In the genomic region with DNA sequence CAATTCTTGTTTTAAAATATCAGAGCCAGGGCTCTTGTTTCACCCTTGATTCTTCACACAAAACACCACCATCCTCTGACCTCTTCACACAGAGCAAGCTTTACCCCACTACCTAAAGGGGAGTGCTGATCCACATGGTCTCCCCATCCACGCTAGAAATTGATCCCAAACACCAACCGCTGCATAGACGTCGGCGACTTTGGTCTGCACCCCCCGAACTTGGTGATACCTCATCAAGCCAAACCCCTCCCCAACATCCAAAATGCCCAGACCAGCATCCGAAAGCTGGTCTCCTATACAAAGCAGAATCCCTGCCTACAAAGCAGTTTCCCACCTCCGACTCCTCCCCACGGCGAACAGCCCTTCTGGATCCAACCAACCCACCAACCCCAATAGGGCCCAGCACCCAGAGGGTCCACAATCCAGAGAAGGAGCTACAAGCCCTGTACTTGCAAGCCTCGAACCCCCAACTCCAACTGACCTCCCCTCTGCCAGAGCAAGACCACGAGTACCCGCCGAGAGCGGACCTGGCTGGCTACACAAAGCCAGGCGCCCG, we compare ENCODE assay signal across 8 cellular contexts. TPM values are rescaled to one million over a fixed set of nuclear protein-coding genes. Genes with fewer than 3 reads are reported as not detected.
DNase-seq lines count a peak whose midpoint lies in the region; ATAC-seq and TF ChIP-seq lines count a peak whose summit lies in the region.

No MANE protein-coding gene starts in this region.

- CTCF ChIA-PET in HEK293 (lab: Yijun Ruan, JAX): interaction anchor here (0.6 to 1.0 kb wide), 5 partner anchors 23 to 71 kb away, joined by 3 read pairs; no protein-coding TSS in a partner anchor

- H3K4me3 Mint-ChIP-seq in T-helper 17 cell: peak overlapping the region; percentile 96
- H3K4me3 Mint-ChIP-seq in stimulated activated effector memory CD8-positive, alpha-beta T cell treated with anti-CD3 and anti-CD28 coated beads, Interleukin-12 subunit alpha, Interleukin-12 subunit beta, amount 100 ng/mL, for 72 hours: peak overlapping the region; percentile 93

- no peak for TF ChIP-seq CTCF in HEK293 (tag by site-specific recombination; IDR thresholded peaks at IDR 0.05)

- no peak for ATAC-seq in T-helper 17 cell
- no peak for ATAC-seq in right cardiac atrium
- no peak for ATAC-seq in stimulated activated effector memory CD8-positive, alpha-beta T cell treated with anti-CD3 and anti-CD28 coated beads, Interleukin-12 subunit alpha, Interleukin-12 subunit beta, amount 100 ng/mL, for 72 hours
- no peak for ATAC-seq in HG03439 (IDR thresholded peaks at IDR 0.05; ENCODE audit: unreplicated experiment)

- peak overlapping the region; percentile 97 for H3K27ac ChIP-seq in HEK293 (ENCODE audit: extremely low read depth, low read depth, low read length)
- peak overlapping the region; percentile 66 for H3K27ac ChIP-seq in right cardiac atrium (ENCODE audit: low read length)

- H3K9me3 Mint-ChIP-seq in stimulated activated effector memory CD8-positive, alpha-beta T cell treated with anti-CD3 and anti-CD28 coated beads, Interleukin-12 subunit alpha, Interleukin-12 subunit beta, amount 100 ng/mL, for 72 hours: peaks cover 11% of the 10 kb centered on the region

- H3K4me3 ChIP-seq in HEK293 (ENCODE audit: low read depth, low read length) (peak overlapping the region; percentile 99), right cardiac atrium (ENCODE audit: low read length) (peak overlapping the region; percentile 50)

- no peaks in the 10 kb centered on the region for H3K27me3 ChIP-seq in right cardiac atrium (ENCODE audit: control insufficient read depth, insufficient read depth)

- H3K27ac Mint-ChIP-seq in T-helper 17 cell: peak overlapping the region; percentile 93
- peak overlapping the region; percentile 97 for H3K27ac Mint-ChIP-seq in stimulated activated effector memory CD8-positive, alpha-beta T cell treated with anti-CD3 and anti-CD28 coated beads, Interleukin-12 subunit alpha, Interleukin-12 subunit beta, amount 100 ng/mL, for 72 hours

- no peaks in the 10 kb centered on the region for H3K27me3 Mint-ChIP-seq in T-helper 17 cell

- peaks cover 12% of the 10 kb centered on the region for H3K4me1 Mint-ChIP-seq in T-helper 17 cell
- H3K4me1 Mint-ChIP-seq in stimulated activated effector memory CD8-positive, alpha-beta T cell treated with anti-CD3 and anti-CD28 coated beads, Interleukin-12 subunit alpha, Interleukin-12 subunit beta, amount 100 ng/mL, for 72 hours: peaks cover 25% of the 10 kb centered on the region

- H3K9me3 ChIP-seq in HEK293 (ENCODE audit: control insufficient read depth, insufficient read depth, low read depth, low read length) (peaks cover 3% of the 10 kb centered on the region; the same call in 1 of the 2 replicates), T-helper 17 cell (ENCODE audit: control insufficient read depth, low read length, poor library complexity, severe bottlenecking) (no peaks in the 10 kb centered on the region), right cardiac atrium (ENCODE audit: control insufficient read depth, low read length) (peaks cover 3% of the 10 kb centered on the region)

- DNase-seq in T-helper 17 cell (no peak), right cardiac atrium (no peak), cortex of kidney (lab: John Stamatoyannopoulos, UW) (no peak), SHP77 (lab: John Stamatoyannopoulos, UW) (no peak), putamen (ENCODE audit: low spot score) (no peak)
- no peak for DNase-seq in stimulated activated effector memory CD8-positive, alpha-beta T cell treated with anti-CD3 and anti-CD28 coated beads, Interleukin-12 subunit alpha, Interleukin-12 subunit beta, amount 100 ng/mL, for 72 hours (ENCODE audit: low spot score in 2 of 2)

- H3K36me3 ChIP-seq in HEK293 (ENCODE audit: control insufficient read depth in 2 of 2, insufficient read depth in 1 of 2, low read length in 2 of 2): peaks cover 12 to 18% of the 10 kb centered on the region in 2 experiments; a peak in 2 of 3 replicates

- intact Hi-C loops in right cardiac atrium (cut with DNase I): no loop called here

- WGBS in right cardiac atrium: 28% methylated on average over 17 of the region's 17 CpGs

- H3K4me1 ChIP-seq in HEK293 (ENCODE audit: control insufficient read depth, insufficient read depth, low read length) (no peaks in the 10 kb centered on the region), right cardiac atrium (ENCODE audit: control insufficient read depth, insufficient read depth, low read length) (no peaks in the 10 kb centered on the region)

- H3K36me3 Mint-ChIP-seq in T-helper 17 cell (ENCODE audit: low read depth): peaks cover 8% of the 10 kb centered on the region
- H3K36me3 Mint-ChIP-seq in stimulated activated effector memory CD8-positive, alpha-beta T cell treated with anti-CD3 and anti-CD28 coated beads, Interleukin-12 subunit alpha, Interleukin-12 subunit beta, amount 100 ng/mL, for 72 hours: peaks cover 51% of the 10 kb centered on the region

- POLR2A ChIA-PET in HEK293 (lab: Yijun Ruan, JAX): interaction anchor here (0.6 to 2.2 kb wide), 16 partner anchors 9 to 290 kb away, joined by 3 to 51 read pairs (median 6); a partner anchor contains a TSS

TF ChIP-seq in HEK293, 187 proteins besides CTCF, POLR2A, EP300 and RAD21 (continues in another document):
- no peak for TF ChIP-seq ZNF514 (tag by site-specific recombination; IDR thresholded peaks at IDR 0.05)
- TF ChIP-seq ZNF777 (tag by site-specific recombination; IDR thresholded peaks at IDR 0.05; ENCODE audit: borderline replicate concordance): no peak
- TF ChIP-seq, protein P1, sequence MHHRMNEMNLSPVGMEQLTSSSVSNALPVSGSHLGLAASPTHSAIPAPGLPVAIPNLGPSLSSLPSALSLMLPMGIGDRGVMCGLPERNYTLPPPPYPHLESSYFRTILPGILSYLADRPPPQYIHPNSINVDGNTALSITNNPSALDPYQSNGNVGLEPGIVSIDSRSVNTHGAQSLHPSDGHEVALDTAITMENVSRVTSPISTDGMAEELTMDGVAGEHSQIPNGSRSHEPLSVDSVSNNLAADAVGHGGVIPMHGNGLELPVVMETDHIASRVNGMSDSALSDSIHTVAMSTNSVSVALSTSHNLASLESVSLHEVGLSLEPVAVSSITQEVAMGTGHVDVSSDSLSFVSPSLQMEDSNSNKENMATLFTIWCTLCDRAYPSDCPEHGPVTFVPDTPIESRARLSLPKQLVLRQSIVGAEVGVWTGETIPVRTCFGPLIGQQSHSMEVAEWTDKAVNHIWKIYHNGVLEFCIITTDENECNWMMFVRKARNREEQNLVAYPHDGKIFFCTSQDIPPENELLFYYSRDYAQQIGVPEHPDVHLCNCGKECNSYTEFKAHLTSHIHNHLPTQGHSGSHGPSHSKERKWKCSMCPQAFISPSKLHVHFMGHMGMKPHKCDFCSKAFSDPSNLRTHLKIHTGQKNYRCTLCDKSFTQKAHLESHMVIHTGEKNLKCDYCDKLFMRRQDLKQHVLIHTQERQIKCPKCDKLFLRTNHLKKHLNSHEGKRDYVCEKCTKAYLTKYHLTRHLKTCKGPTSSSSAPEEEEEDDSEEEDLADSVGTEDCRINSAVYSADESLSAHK (tag by site-specific recombination; IDR thresholded peaks at IDR 0.05): no peak
- TF ChIP-seq ZNF529 (tag by site-specific recombination; IDR thresholded peaks at IDR 0.05; ENCODE audit: insufficient replicate concordance): no peak
- TF ChIP-seq ZNF600 (tag by site-specific recombination; IDR thresholded peaks at IDR 0.05): peak; percentile 78
- no peak for TF ChIP-seq ZFP41 (tag by site-specific recombination; IDR thresholded peaks at IDR 0.05; ENCODE audit: borderline replicate concordance)
- TF ChIP-seq KLF9 (tag by site-specific recombination; IDR thresholded peaks at IDR 0.05; ENCODE audit: low read depth): no peak
- TF ChIP-seq, protein P2, sequence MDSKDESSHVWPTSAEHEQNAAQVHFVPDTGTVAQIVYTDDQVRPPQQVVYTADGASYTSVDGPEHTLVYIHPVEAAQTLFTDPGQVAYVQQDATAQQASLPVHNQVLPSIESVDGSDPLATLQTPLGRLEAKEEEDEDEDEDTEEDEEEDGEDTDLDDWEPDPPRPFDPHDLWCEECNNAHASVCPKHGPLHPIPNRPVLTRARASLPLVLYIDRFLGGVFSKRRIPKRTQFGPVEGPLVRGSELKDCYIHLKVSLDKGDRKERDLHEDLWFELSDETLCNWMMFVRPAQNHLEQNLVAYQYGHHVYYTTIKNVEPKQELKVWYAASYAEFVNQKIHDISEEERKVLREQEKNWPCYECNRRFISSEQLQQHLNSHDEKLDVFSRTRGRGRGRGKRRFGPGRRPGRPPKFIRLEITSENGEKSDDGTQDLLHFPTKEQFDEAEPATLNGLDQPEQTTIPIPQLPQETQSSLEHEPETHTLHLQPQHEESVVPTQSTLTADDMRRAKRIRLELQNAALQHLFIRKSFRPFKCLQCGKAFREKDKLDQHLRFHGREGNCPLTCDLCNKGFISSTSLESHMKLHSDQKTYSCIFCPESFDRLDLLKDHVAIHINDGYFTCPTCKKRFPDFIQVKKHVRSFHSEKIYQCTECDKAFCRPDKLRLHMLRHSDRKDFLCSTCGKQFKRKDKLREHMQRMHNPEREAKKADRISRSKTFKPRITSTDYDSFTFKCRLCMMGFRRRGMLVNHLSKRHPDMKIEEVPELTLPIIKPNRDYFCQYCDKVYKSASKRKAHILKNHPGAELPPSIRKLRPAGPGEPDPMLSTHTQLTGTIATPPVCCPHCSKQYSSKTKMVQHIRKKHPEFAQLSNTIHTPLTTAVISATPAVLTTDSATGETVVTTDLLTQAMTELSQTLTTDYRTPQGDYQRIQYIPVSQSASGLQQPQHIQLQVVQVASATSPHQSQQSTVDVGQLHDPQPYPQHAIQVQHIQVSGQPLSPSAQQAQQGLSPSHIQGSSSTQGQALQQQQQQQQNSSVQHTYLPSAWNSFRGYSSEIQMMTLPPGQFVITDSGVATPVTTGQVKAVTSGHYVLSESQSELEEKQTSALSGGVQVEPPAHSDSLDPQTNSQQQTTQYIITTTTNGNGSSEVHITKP (tag by site-specific recombination; IDR thresholded peaks at IDR 0.05): peak; percentile 96
- no peak for TF ChIP-seq ZNF394 (tag by site-specific recombination; IDR thresholded peaks at IDR 0.05; ENCODE audit: borderline replicate concordance)
- peak; percentile 6; the same call in 1 of the 2 replicates for TF ChIP-seq WT1 (tag by site-specific recombination; IDR thresholded peaks at IDR 0.05)

RNA-seq across cellular contexts. Expression of a gene that starts 25.8 kb away (rescaled TPM):
- total RNA-seq in T-helper 17 cell: 10 to 100 TPM; 14.3 to 17.1 TPM
- 10 to 100 TPM; 12.3 to 20.1 (median 16.3) TPM for total RNA-seq in right cardiac atrium
- polyA plus RNA-seq in right cardiac atrium: 35.2 TPM

RNA-seq across cellular contexts. Expression of a gene that starts 48.4 kb away (rescaled TPM):
- total RNA-seq in T-helper 17 cell (10 to 100 TPM; 23.3 to 27.0 TPM), right cardiac atrium (1 to 10 TPM in 1 of 4 donors, under 1 TPM in 2, not detected in 1; 0.29 to 1.1 (median 0.46) TPM)
- polyA plus RNA-seq in right cardiac atrium: 0.41 TPM

Comparison
In these comparisons a context has a peak if more than half of its experiments do, and no peak if none do; other contexts are left out.
1. RNA of a gene that starts 48.4 kb away (total RNA-seq): 23.3 to 27.0 TPM in T-helper 17 cell; 0.29 to 1.1 TPM in right cardiac atrium; every median in the first group is over 10 times any median in the second.